In the genomic region with DNA sequence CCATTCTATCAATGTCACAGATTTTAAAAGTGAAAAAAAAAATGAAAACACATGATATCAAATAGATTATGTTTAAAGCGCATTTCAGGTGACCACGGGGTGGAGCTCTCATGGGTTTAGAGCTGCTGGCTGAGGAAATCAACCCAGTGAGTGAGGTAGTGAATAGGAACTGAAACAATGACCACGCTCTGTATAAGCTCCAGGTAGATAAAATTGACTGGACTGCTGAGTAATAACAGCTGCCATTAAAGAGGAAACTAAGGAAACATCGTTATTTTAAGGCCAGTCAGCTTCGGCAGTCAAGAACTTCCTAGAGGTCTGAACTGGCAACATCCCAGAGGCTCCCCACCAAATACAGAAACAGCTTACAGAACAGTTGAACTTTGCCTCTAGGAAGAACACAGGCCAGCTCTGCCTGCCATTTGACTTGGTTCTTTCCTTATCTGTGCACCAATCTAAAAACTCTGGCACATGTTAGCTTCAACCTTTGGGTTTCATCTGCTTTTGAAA, we compare ENCODE assay signal across 9 cellular contexts.
DNase-seq lines count a peak whose midpoint lies in the region; ATAC-seq, FAIRE-seq and TF ChIP-seq lines count a peak whose summit lies in the region.
"Had no signal": no experiment of that assay in that cellular context is flagged by ENCODE, and none has a peak within 500 bp of the region (broad histone marks: within the 10 kb centered on the region; RNA-seq: fewer than 3 reads in every experiment).

No MANE protein-coding gene starts in this region.

- peak overlapping the region; percentile 24 for H3K27ac Mint-ChIP-seq in neural crest cell (ENCODE audit: unreplicated experiment)

- no peaks in the 10 kb centered on the region for H3K79me2 ChIP-seq in endothelial cell of umbilical vein (ENCODE audit: control insufficient read depth, insufficient read depth, low read length)

- no peak overlapping the region for H3K4me3 ChIP-seq in endothelial cell of umbilical vein (replicated peaks in 1 of 3; ENCODE audit: insufficient read depth in 1 of 3, low read depth in 1 of 3, low read length in 3 of 3)

- H3K4me1 Mint-ChIP-seq in neural crest cell: peaks cover 26% of the 10 kb centered on the region

- FAIRE-seq in endothelial cell of umbilical vein (lab: Jason Lieb, UNC): peak; percentile 83
- FAIRE-seq: G401.6 had no signal

- ATAC-seq in GM21367 (IDR thresholded peaks at IDR 0.05; ENCODE audit: unreplicated experiment) (peak; percentile 100), HG03439 (IDR thresholded peaks at IDR 0.05; ENCODE audit: unreplicated experiment) (peak; percentile 100)

- no peak overlapping the region for H3K4me2 ChIP-seq in endothelial cell of umbilical vein (ENCODE audit: insufficient read depth, low read length)

- H2AFZ ChIP-seq in endothelial cell of umbilical vein (ENCODE audit: low read depth, low read length): peak overlapping the region; percentile 62

- DNase-seq in SIG-M5 treated with dmso at 0.1 percent for 504 hours (lab: John Stamatoyannopoulos, UW; ENCODE audit: unreplicated experiment): peak; percentile 33
- DNase-seq in SIG-M5 (lab: John Stamatoyannopoulos, UW): no peak
- peak; percentile 72 for DNase-seq in OCI-M1 (lab: John Stamatoyannopoulos, UW)
- DNase-seq in endothelial cell of umbilical vein (ENCODE audit: low read depth, low spot score): peak; percentile 69
- DNase-seq in neural crest cell (ENCODE audit: low read depth, low spot score): peak; percentile 7
- no peak for DNase-seq in amniotic stem cell (lab: John Stamatoyannopoulos, UW)

- no peaks in the 10 kb centered on the region for H3K27me3 Mint-ChIP-seq in neural crest cell (ENCODE audit: low read depth)

- no peak for TF ChIP-seq POLR2A in endothelial cell of umbilical vein (IDR thresholded peaks at IDR 0.05; ENCODE audit: low read depth, low read length)

- peak; percentile 25 to 36 for TF ChIP-seq CTCF in endothelial cell of umbilical vein (IDR thresholded peaks at IDR 0.05; ENCODE audit: extremely low read depth in 1 of 2, insufficient read depth in 1 of 2, low read depth in 1 of 2, low read length in 2 of 2)
- TF ChIP-seq CTCF in neural crest cell (conservative IDR thresholded peaks at IDR 0.05): peak; percentile 64

- peaks cover 4% of the 10 kb centered on the region for H3K4me1 ChIP-seq in endothelial cell of umbilical vein (ENCODE audit: control insufficient read depth, extremely low read depth, insufficient read depth, low read length)

- no peak overlapping the region for H3K27ac ChIP-seq in endothelial cell of umbilical vein (ENCODE audit: insufficient read depth, low read depth, low read length)

- no peak overlapping the region for H3K4me3 Mint-ChIP-seq in neural crest cell

- no peaks in the 10 kb centered on the region for H4K20me1 ChIP-seq in endothelial cell of umbilical vein (replicated peaks; ENCODE audit: control insufficient read depth, extremely low read depth, insufficient read depth, low read length)

- BruUV-seq in endothelial cell of umbilical vein (replicated peaks; lab: Mats Ljungman, UMichigan): no TSS peak

- no peaks in the 10 kb centered on the region for H3K9me1 ChIP-seq in endothelial cell of umbilical vein (replicated peaks; ENCODE audit: control insufficient read depth, extremely low read depth, insufficient read depth, low read length)

- CTCF ChIA-PET in endothelial cell of umbilical vein (lab: Charles Lee): interaction anchor here (0.6 to 4.6 kb wide), 21 partner anchors 8 to 426 kb away, joined by 3 to 76 read pairs (median 4); no protein-coding TSS in a partner anchor

- no peaks in the 10 kb centered on the region for H3K27me3 ChIP-seq in endothelial cell of umbilical vein (ENCODE audit: control insufficient read depth in 2 of 2, insufficient read depth in 2 of 2, low read length in 2 of 2)

- dilution Hi-C loops in endothelial cell of umbilical vein (cut with MboI; ENCODE audit: extremely low pct_ligation_motif_present, low sequenced_read_pairs): no loop called here

- H3K9me3 Mint-ChIP-seq in neural crest cell: peaks cover 7% of the 10 kb centered on the region

- H3K36me3 Mint-ChIP-seq in neural crest cell (ENCODE audit: low read depth): peaks cover 12% of the 10 kb centered on the region

- intact Hi-C loops in endothelial cell of umbilical vein (cut with micrococcal nuclease): loop anchor here (1.0 to 5.0 kb wide), 3 partner anchors 54 to 408 kb away; no protein-coding TSS in a partner anchor

- POLR2A ChIA-PET in endothelial cell of umbilical vein (lab: Charles Lee): no interaction called here

- H3K9ac ChIP-seq in endothelial cell of umbilical vein (replicated peaks; ENCODE audit: extremely low read depth, insufficient read depth, low read length): no peak overlapping the region

- no peaks in the 10 kb centered on the region for H3K9me3 ChIP-seq in endothelial cell of umbilical vein (replicated peaks; ENCODE audit: control insufficient read depth, insufficient read depth, low read length)

- no peaks in the 10 kb centered on the region for H3K36me3 ChIP-seq in endothelial cell of umbilical vein (ENCODE audit: control insufficient read depth in 2 of 2, extremely low read depth in 1 of 2, insufficient read depth in 2 of 2, low read length in 2 of 2)

TF ChIP-seq in endothelial cell of umbilical vein, 7 proteins besides CTCF, POLR2A, EP300 and RAD21:
- peak; percentile 37 for TF ChIP-seq GATA2 (IDR thresholded peaks at IDR 0.05; ENCODE audit: insufficient read depth, insufficient read length, low read depth, low read length)
- TF ChIP-seq, protein P1, sequence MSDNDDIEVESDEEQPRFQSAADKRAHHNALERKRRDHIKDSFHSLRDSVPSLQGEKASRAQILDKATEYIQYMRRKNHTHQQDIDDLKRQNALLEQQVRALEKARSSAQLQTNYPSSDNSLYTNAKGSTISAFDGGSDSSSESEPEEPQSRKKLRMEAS (IDR thresholded peaks at IDR 0.05; ENCODE audit: insufficient read depth, insufficient read length): no peak
- TF ChIP-seq POLR2AphosphoS5 (IDR thresholded peaks at IDR 0.05; ENCODE audit: insufficient read depth, low read depth, low read length): no peak

Comparison
In these comparisons a context has a peak if more than half of its experiments do, and no peak if none do; other contexts are left out.
1. DNase-seq: peak in SIG-M5 treated with dmso at 0.1 percent for 504 hours (single experiment), OCI-M1 (single experiment), endothelial cell of umbilical vein (single experiment) and neural crest cell (single experiment); none in SIG-M5 (single experiment) and amniotic stem cell (single experiment).